Comparison of ENCODE assay signal across 10 cellular contexts in the genomic region with DNA sequence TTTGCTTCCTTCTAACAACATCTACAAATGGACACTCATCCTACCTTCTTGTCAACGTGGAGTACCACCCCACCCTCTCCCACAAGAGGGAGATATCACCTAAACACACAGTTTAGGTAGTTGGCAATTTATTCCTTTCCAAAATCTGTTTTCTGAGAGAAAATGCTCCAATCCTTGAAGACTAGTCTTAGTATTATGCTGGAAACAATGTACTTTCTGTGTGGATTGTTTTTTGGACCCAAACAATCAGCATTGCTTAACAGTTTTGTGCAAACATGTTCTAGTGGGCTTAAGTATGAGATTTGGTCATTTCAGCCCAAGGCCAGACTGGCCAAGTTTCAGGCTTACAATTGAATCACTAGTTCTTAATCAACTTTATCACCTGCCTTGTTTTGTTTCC.
DNase-seq lines count a peak whose midpoint lies in the region; ATAC-seq, FAIRE-seq and TF ChIP-seq lines count a peak whose summit lies in the region.
"Had no signal": no experiment of that assay in that cellular context is flagged by ENCODE, and none has a peak within 500 bp of the region (broad histone marks: within the 10 kb centered on the region; RNA-seq: fewer than 3 reads in every experiment).

No MANE protein-coding gene starts in this region.

- H3K27ac ChIP-seq in keratinocyte (ENCODE audit: control insufficient read depth, insufficient read depth, low read length) (no peak overlapping the region), suprapubic skin (no peak overlapping the region)
- H3K27ac ChIP-seq: vagina had no signal

- TF ChIP-seq CTCF in keratinocyte (optimal IDR thresholded peaks at IDR 0.05 in 1 of 3, IDR thresholded peaks at IDR 0.05 in 1 of 3, conservative IDR thresholded peaks at IDR 0.05 in 1 of 3; ENCODE audit: extremely low read depth in 1 of 3, insufficient read depth in 2 of 3, low read length in 3 of 3) (peak; percentile 56 to 72 (median 70)), suprapubic skin (IDR thresholded peaks at IDR 0.05) (no peak)

- ATAC-seq in GM21786 (IDR thresholded peaks at IDR 0.05; ENCODE audit: unreplicated experiment): no peak
- ATAC-seq in HG03354 (IDR thresholded peaks at IDR 0.05; ENCODE audit: poor library complexity, severe bottlenecking, unreplicated experiment): no peak

- no peak overlapping the region for H3K4me3 ChIP-seq in keratinocyte (ENCODE audit: control insufficient read depth in 2 of 3, extremely low read depth in 1 of 3, insufficient read depth in 2 of 3, low read depth in 1 of 3, low read length in 3 of 3)
- no peak overlapping the region for H3K4me3 ChIP-seq in suprapubic skin
- H3K4me3 ChIP-seq: vagina had no signal

- no peak overlapping the region for H3K9ac ChIP-seq in keratinocyte (ENCODE audit: control insufficient read depth, extremely low read depth, insufficient read depth, low read length)

- H3K4me2 ChIP-seq in keratinocyte (ENCODE audit: control insufficient read depth, extremely low read depth, insufficient read depth, low read depth, low read length): no peak overlapping the region

- DNase-seq in AG08395 (ENCODE audit: low spot score) (peak; percentile 35), HuH-7.5 (ENCODE audit: low spot score) (peak; percentile 16), astrocyte of the hippocampus (ENCODE audit: low read depth, low spot score) (peak; percentile 62), keratinocyte (ENCODE audit: low read depth, low spot score) (no peak), NCI-H446 (lab: John Stamatoyannopoulos, UW) (no peak), suprapubic skin (ENCODE audit: low spot score in 2 of 2) (no peak)
- DNase-seq: activated naive CD4-positive, alpha-beta T cell treated with anti-CD3 and anti-CD28 coated beads, Interleukin-2, amount 50 U/mL, for 16 hours had no signal

- peaks cover 3% of the 10 kb centered on the region for H3K9me3 ChIP-seq in keratinocyte (ENCODE audit: control insufficient read depth, low read depth, low read length)
- H3K9me3 ChIP-seq in suprapubic skin: no peaks in the 10 kb centered on the region
- H3K9me3 ChIP-seq: vagina had no signal

- no peak for TF ChIP-seq POLR2A in suprapubic skin (IDR thresholded peaks at IDR 0.05)

- 35% methylated on average over 1 of the region's 1 CpG for WGBS in suprapubic skin

- H3K4me1 ChIP-seq in keratinocyte (ENCODE audit: control insufficient read depth, extremely low read depth, insufficient read depth, low read length): peaks cover 44% of the 10 kb centered on the region
- peaks cover 10% of the 10 kb centered on the region for H3K4me1 ChIP-seq in suprapubic skin

- H3K36me3 ChIP-seq in keratinocyte (ENCODE audit: control insufficient read depth in 2 of 2, extremely low read depth in 1 of 2, insufficient read depth in 2 of 2, low read length in 2 of 2) (no peaks in the 10 kb centered on the region), suprapubic skin (no peaks in the 10 kb centered on the region)
- H3K36me3 ChIP-seq: vagina had no signal

- no peak overlapping the region for H2AFZ ChIP-seq in keratinocyte (ENCODE audit: control insufficient read depth, low read length)

- FAIRE-seq in keratinocyte (lab: Jason Lieb, UNC): peak; percentile 93

- H4K20me1 ChIP-seq in keratinocyte (ENCODE audit: control insufficient read depth, extremely low read depth, insufficient read depth, low read length): no peaks in the 10 kb centered on the region

- no peaks in the 10 kb centered on the region for H3K9me1 ChIP-seq in keratinocyte (ENCODE audit: control insufficient read depth, extremely low read depth, insufficient read depth, low read length)

- no peaks in the 10 kb centered on the region for H3K79me2 ChIP-seq in keratinocyte (ENCODE audit: control insufficient read depth, insufficient read depth, low read length)

- no peak for TF ChIP-seq EP300 in suprapubic skin (IDR thresholded peaks at IDR 0.05)

- H3K27me3 ChIP-seq in keratinocyte (ENCODE audit: control insufficient read depth, extremely low read depth, insufficient read depth, low read length) (no peaks in the 10 kb centered on the region), suprapubic skin (no peaks in the 10 kb centered on the region)
- H3K27me3 ChIP-seq: vagina had no signal

- dilution Hi-C loops in keratinocyte (cut with MboI; ENCODE audit: extremely low pct_ligation_motif_present, low sequenced_read_pairs): no loop called here

Comparison
In these comparisons a context has a peak if more than half of its experiments do, and no peak if none do; other contexts are left out.
1. DNase-seq: peak in AG08395 (single experiment), HuH-7.5 (single experiment) and astrocyte of the hippocampus (single experiment); none in keratinocyte (single experiment), NCI-H446 (0 of 2) and suprapubic skin (0 of 2).
2. CTCF ChIP-seq: peak in keratinocyte (3 of 3); none in suprapubic skin (0 of 2).